ENCODE assay signal across 33 cellular contexts in genomic region chr2:41395692-41396091, GRCh38.
"Had no signal": no experiment of that assay in that cellular context is flagged by ENCODE, and none has a peak within 500 bp of the region (broad histone marks: within the 10 kb centered on the region; RNA-seq: fewer than 3 reads in every experiment).

No MANE protein-coding gene starts in this region.

- H3K9me3 ChIP-seq: ascending aorta, body of pancreas had no signal

- ATAC-seq: activated naive CD4-positive, alpha-beta T cell treated with anti-CD3 and anti-CD28 coated beads, Interleukin-2, amount 50 U/mL, for 72 hours; activated naive CD8-positive, alpha-beta T cell treated with anti-CD3 and anti-CD28 coated beads, Interleukin-2, amount 50 U/mL, for 24 hours; activated T-cell treated with anti-CD3 and anti-CD28 coated beads, Interleukin-2, amount 50 U/mL, for 4 hours; activated T-cell treated with anti-CD3 and anti-CD28 coated beads, Interleukin-2, amount 50 U/mL, for 72 hours; activated T-helper 17 cell treated with anti-CD3 and anti-CD28 coated beads, Interleukin-2, amount 50 U/mL, for 72 hours; body of pancreas had no signal

- FAIRE-seq: astrocyte, bronchial epithelial cell had no signal

- H3K4me1 ChIP-seq: adrenal gland, ascending aorta, body of pancreas, breast epithelium had no signal

- H3K27ac ChIP-seq: adrenal gland, ascending aorta, body of pancreas, brain microvascular endothelial cell, breast epithelium, cardiac muscle cell had no signal

- H3K4me3 ChIP-seq: adrenal gland, ascending aorta, body of pancreas, breast epithelium, cardiac muscle cell had no signal

- H3K27me3 ChIP-seq: adrenal gland, ascending aorta, body of pancreas, brain microvascular endothelial cell, breast epithelium, cardiac muscle cell had no signal

- DNase-seq: activated effector memory CD4-positive, alpha-beta T cell treated with anti-CD3 and anti-CD28 coated beads, Interleukin-2, amount 50 U/mL, for 16 hours; activated effector memory CD4-positive, alpha-beta T cell treated with Interleukin-2 at 50 U/mL for 16 hours; activated gamma-delta T cell; activated gamma-delta T cell treated with Interleukin-2 at 50 U/mL for 16 hours; activated naive CD4-positive, alpha-beta T cell; activated naive CD4-positive, alpha-beta T cell treated with anti-CD3 and anti-CD28 coated beads for 36 hours; activated naive CD4-positive, alpha-beta T cell treated with anti-CD3 and anti-CD28 coated beads, Interleukin-2, amount 10 ng/mL, durations not matched to agents 7 days and 5 days; activated naive CD4-positive, alpha-beta T cell treated with anti-CD3 and anti-CD28 coated beads, Interleukin-2, amount 50 U/mL, for 16 hours; activated naive CD4-positive, alpha-beta T cell treated with Interleukin-2 at 50 U/mL for 16 hours; activated naive CD8-positive, alpha-beta T cell treated with anti-CD3 and anti-CD28 coated beads for 36 hours; activated naive CD8-positive, alpha-beta T cell treated with anti-CD3 and anti-CD28 coated beads, Interleukin-2, amount 10 ng/mL, durations not matched to agents 7 days and 5 days; activated naive CD8-positive, alpha-beta T cell treated with anti-CD3 and anti-CD28 coated beads, Interleukin-2, amount 50 U/mL, for 24 hours; activated T-cell treated with anti-CD3 and anti-CD28 coated beads, Interleukin-2, amount 50 U/mL, for 24 hours; activated T-cell treated with anti-CD3 and anti-CD28 coated beads, Interleukin-2, amount 50 U/mL, for 4 hours; activated T-cell treated with anti-CD3 and anti-CD28 coated beads, Interleukin-2, amount 50 U/mL, for 48 hours; activated T-cell treated with anti-CD3 and anti-CD28 coated beads, Interleukin-2, amount 50 U/mL, for 72 hours; adrenal gland; amniotic stem cell; amygdala; anterior cingulate cortex; aorta; body of pancreas; brain microvascular endothelial cell; caudate nucleus; central memory CD4-positive, alpha-beta T cell; cerebellar nuclear complex had no signal

- H3K36me3 ChIP-seq: adrenal gland, ascending aorta, brain microvascular endothelial cell, breast epithelium, cardiac muscle cell had no signal
